In genomic region chr16:19860146-19861030, GRCh38 we compare ENCODE assay signal across 12 cellular contexts. TPM values are rescaled to one million over a fixed set of nuclear protein-coding genes. Genes with fewer than 3 reads are reported as not detected.
DNase-seq lines count a peak whose midpoint lies in the region; ATAC-seq and FAIRE-seq lines count a peak whose summit lies in the region.
"Had no signal": no experiment of that assay in that cellular context is flagged by ENCODE, and none has a peak within 500 bp of the region (broad histone marks: within the 10 kb centered on the region; RNA-seq: fewer than 3 reads in every experiment).

No MANE protein-coding gene starts in this region.

- ATAC-seq in GM18498 (IDR thresholded peaks at IDR 0.05; ENCODE audit: unreplicated experiment) (no peak), HG03097 (IDR thresholded peaks at IDR 0.05; ENCODE audit: low FRiP score, unreplicated experiment) (no peak)
- ATAC-seq: left cardiac atrium, sciatic nerve had no signal

- H3K27me3 ChIP-seq in layer of hippocampus (ENCODE audit: control insufficient read depth, insufficient read depth, low read length) (no peaks in the 10 kb centered on the region), small intestine (ENCODE audit: control insufficient read depth in 2 of 2, insufficient read depth in 2 of 2, low read length in 2 of 2) (no peaks in the 10 kb centered on the region)

- H3K36me3 ChIP-seq in small intestine (ENCODE audit: control insufficient read depth in 2 of 2, insufficient read depth in 2 of 2, low read length in 2 of 2) = peaks cover 0 to 2% of the 10 kb centered on the region in 2 donors

- no peaks in the 10 kb centered on the region for H3K9me3 ChIP-seq in small intestine (ENCODE audit: control insufficient read depth, low read depth)

- DNase-seq in NCI-H510A treated with DMSO at 0.1 percent for 48 hours (lab: John Stamatoyannopoulos, UW) (peak; percentile 23), NCI-H510A (lab: John Stamatoyannopoulos, UW) (no peak), dedifferentiated amniotic fluid mesenchymal stem cell (ENCODE audit: extremely low spot score) (peak; percentile 47), HT-29 (ENCODE audit: low spot score) (no peak), small intestine (no peak)
- DNase-seq: left cardiac atrium, NCI-H774 had no signal

- no peaks in the 10 kb centered on the region for H3K4me1 ChIP-seq in small intestine (ENCODE audit: control insufficient read depth in 2 of 2, insufficient read depth in 1 of 2, low read depth in 1 of 2, low read length in 1 of 2)

- H3K4me3 ChIP-seq in small intestine (ENCODE audit: low read depth in 1 of 2, low read length in 2 of 2) = no peak overlapping the region
- H3K4me3 ChIP-seq: coronary artery had no signal

- 81 to 93% (median 89%) methylated on average over 21 of the region's 21 CpGs for WGBS in small intestine, 3 donors

- FAIRE-seq in small intestine (lab: Jason Lieb, UNC) = no peak

- H3K27ac ChIP-seq in layer of hippocampus (ENCODE audit: low read depth, low read length) (peak overlapping the region; percentile 97), small intestine (ENCODE audit: low read depth in 1 of 2, low read length in 1 of 2) (no peak overlapping the region)
- H3K27ac ChIP-seq: coronary artery had no signal

RNA-seq across cellular contexts. Expression of gene GPRC5B, which starts 24.3 kb away (rescaled TPM):
- total RNA-seq in HT-29 (2014; rRNA removed; shearing (Covaris generic)) = 0.16 and 0.36 TPM in 2 replicates
- polyA plus RNA-seq in small intestine = 10 to 100 TPM in 1 of 3 donors, 1 to 10 TPM in 1, under 1 TPM in 1; 0.22 to 17.0 (median 1.4) TPM

Comparison
In these comparisons a context has a peak if more than half of its experiments do, and no peak if none do; other contexts are left out.
1. DNase-seq: peak in NCI-H510A treated with DMSO at 0.1 percent for 48 hours (single experiment) and dedifferentiated amniotic fluid mesenchymal stem cell (single experiment); none in NCI-H510A (single experiment), HT-29 (single experiment) and small intestine (single experiment).